ENCODE assay signal across 8 cellular contexts in genomic region chr2:31886700-31887099, GRCh38.
DNase-seq lines count a peak whose midpoint lies in the region; ATAC-seq, FAIRE-seq and TF ChIP-seq lines count a peak whose summit lies in the region.

No MANE protein-coding gene starts in this region.

- H3K9ac ChIP-seq in SU-DHL-6 (ENCODE audit: low read length): no peak overlapping the region
- no peak overlapping the region for H3K9ac ChIP-seq in keratinocyte (ENCODE audit: control insufficient read depth, extremely low read depth, insufficient read depth, low read length)

- H3K27ac ChIP-seq in SU-DHL-6 (ENCODE audit: low read depth, low read length) (no peak overlapping the region), keratinocyte (ENCODE audit: control insufficient read depth, insufficient read depth, low read length) (no peak overlapping the region), pancreas (no peak overlapping the region), suprapubic skin (no peak overlapping the region)

- H4K20me1 ChIP-seq in SU-DHL-6 (ENCODE audit: low read depth, low read length) (no peaks in the 10 kb centered on the region), keratinocyte (ENCODE audit: control insufficient read depth, extremely low read depth, insufficient read depth, low read length) (no peaks in the 10 kb centered on the region)

- H3K9me2 ChIP-seq in SU-DHL-6 (replicated peaks; ENCODE audit: insufficient read depth, low read length): no peaks in the 10 kb centered on the region

- TF ChIP-seq EP300 in suprapubic skin (IDR thresholded peaks at IDR 0.05): no peak

- in situ Hi-C loops in Caki2 (cut with HindIII; ENCODE audit: low pct_unique_long_range_greater_than_20kb, low sequenced_read_pairs): no loop called here

- H3K79me2 ChIP-seq in SU-DHL-6 (ENCODE audit: insufficient read depth, low read length): peaks cover 15% of the 10 kb centered on the region
- H3K79me2 ChIP-seq in keratinocyte (ENCODE audit: control insufficient read depth, insufficient read depth, low read length): peaks cover 4% of the 10 kb centered on the region

- TF ChIP-seq CTCF in SU-DHL-6 (IDR thresholded peaks at IDR 0.05; ENCODE audit: insufficient read depth, low read length, poor library complexity, severe bottlenecking): peak; percentile 21
- TF ChIP-seq CTCF in keratinocyte (optimal IDR thresholded peaks at IDR 0.05 in 1 of 3, IDR thresholded peaks at IDR 0.05 in 1 of 3, conservative IDR thresholded peaks at IDR 0.05 in 1 of 3; ENCODE audit: extremely low read depth in 1 of 3, insufficient read depth in 2 of 3, low read length in 3 of 3): peak in 2 of 3 experiments; percentile 23 to 36
- no peak for TF ChIP-seq CTCF in pancreas (IDR thresholded peaks at IDR 0.05)
- TF ChIP-seq CTCF in suprapubic skin (IDR thresholded peaks at IDR 0.05): no peak

- no peaks in the 10 kb centered on the region for H3K9me3 ChIP-seq in SU-DHL-6 (ENCODE audit: insufficient read depth, low read length)
- H3K9me3 ChIP-seq in keratinocyte (ENCODE audit: control insufficient read depth, low read depth, low read length): no peaks in the 10 kb centered on the region
- no peaks in the 10 kb centered on the region for H3K9me3 ChIP-seq in pancreas
- H3K9me3 ChIP-seq in suprapubic skin: no peaks in the 10 kb centered on the region

- ATAC-seq in pancreas: no peak

- DNase-seq in Caki2 (ENCODE audit: low read depth) (peak; percentile 9), HCEC 1CT (peak; percentile 8), keratinocyte (ENCODE audit: low read depth, low spot score) (no peak), cortex of kidney (lab: John Stamatoyannopoulos, UW) (no peak), pancreas (no peak), NCI-H1105 treated with DMSO at 0.1 percent for 48 hours (lab: John Stamatoyannopoulos, UW) (no peak), suprapubic skin (ENCODE audit: low spot score in 2 of 2) (no peak)

- H3K4me3 ChIP-seq in SU-DHL-6 (ENCODE audit: insufficient read depth, low read length, poor library complexity, severe bottlenecking): no peak overlapping the region
- no peak overlapping the region for H3K4me3 ChIP-seq in keratinocyte (ENCODE audit: control insufficient read depth in 2 of 3, extremely low read depth in 1 of 3, insufficient read depth in 2 of 3, low read depth in 1 of 3, low read length in 3 of 3)
- H3K4me3 ChIP-seq in pancreas: no peak overlapping the region
- H3K4me3 ChIP-seq in suprapubic skin: no peak overlapping the region

- H3K36me3 ChIP-seq in SU-DHL-6 (ENCODE audit: low read length) (peaks cover 32% of the 10 kb centered on the region), keratinocyte (ENCODE audit: control insufficient read depth in 2 of 2, extremely low read depth in 1 of 2, insufficient read depth in 2 of 2, low read length in 2 of 2) (peaks cover 0 to 2% of the 10 kb centered on the region in 2 experiments), pancreas (no peaks in the 10 kb centered on the region), suprapubic skin (peaks cover 13% of the 10 kb centered on the region)

- H3K4me2 ChIP-seq in SU-DHL-6 (ENCODE audit: low read depth, low read length, poor library complexity, severe bottlenecking): no peak overlapping the region
- no peak overlapping the region for H3K4me2 ChIP-seq in keratinocyte (ENCODE audit: control insufficient read depth, extremely low read depth, insufficient read depth, low read depth, low read length)

- WGBS in pancreas, 2 donors: 98 to 100% methylated on average over 2 of the region's 2 CpGs
- WGBS in suprapubic skin: 93% methylated on average over 2 of the region's 2 CpGs

- peaks cover 8% of the 10 kb centered on the region for H3F3A ChIP-seq in SU-DHL-6 (ENCODE audit: insufficient read depth)

- dilution Hi-C loops in keratinocyte (cut with MboI; ENCODE audit: extremely low pct_ligation_motif_present, low sequenced_read_pairs): no loop called here

- H3K4me1 ChIP-seq in keratinocyte (ENCODE audit: control insufficient read depth, extremely low read depth, insufficient read depth, low read length) (no peaks in the 10 kb centered on the region), pancreas (no peaks in the 10 kb centered on the region), suprapubic skin (no peaks in the 10 kb centered on the region)

- TF ChIP-seq POLR2A in suprapubic skin (IDR thresholded peaks at IDR 0.05): no peak

- H3K9me1 ChIP-seq in keratinocyte (ENCODE audit: control insufficient read depth, extremely low read depth, insufficient read depth, low read length): no peaks in the 10 kb centered on the region

- no peaks in the 10 kb centered on the region for H3K27me3 ChIP-seq in SU-DHL-6 (ENCODE audit: low read length)
- no peaks in the 10 kb centered on the region for H3K27me3 ChIP-seq in keratinocyte (ENCODE audit: control insufficient read depth, extremely low read depth, insufficient read depth, low read length)
- H3K27me3 ChIP-seq in pancreas: no peaks in the 10 kb centered on the region
- H3K27me3 ChIP-seq in suprapubic skin: no peaks in the 10 kb centered on the region

- FAIRE-seq in keratinocyte (lab: Jason Lieb, UNC) (peak; percentile 55), pancreas (lab: Jason Lieb, UNC) (no peak)

- intact Hi-C loops in pancreas (cut with DNase I): no loop called here

- H2AFZ ChIP-seq in SU-DHL-6 (ENCODE audit: low read depth, low read length, severe bottlenecking): no peak overlapping the region
- H2AFZ ChIP-seq in keratinocyte (ENCODE audit: control insufficient read depth, low read length): no peak overlapping the region

Comparison
In these comparisons a context has a peak if more than half of its experiments do, and no peak if none do; other contexts are left out.
1. DNase-seq: peak in Caki2 (single experiment) and HCEC 1CT (single experiment); none in keratinocyte (single experiment), cortex of kidney (single experiment), pancreas (0 of 6), NCI-H1105 treated with DMSO at 0.1 percent for 48 hours (single experiment) and suprapubic skin (0 of 2).
2. CTCF ChIP-seq: peak in SU-DHL-6 (single experiment) and keratinocyte (2 of 3); none in pancreas (0 of 4) and suprapubic skin (0 of 2).